1 cellular context compared by ENCODE assay signal in the genomic region with DNA sequence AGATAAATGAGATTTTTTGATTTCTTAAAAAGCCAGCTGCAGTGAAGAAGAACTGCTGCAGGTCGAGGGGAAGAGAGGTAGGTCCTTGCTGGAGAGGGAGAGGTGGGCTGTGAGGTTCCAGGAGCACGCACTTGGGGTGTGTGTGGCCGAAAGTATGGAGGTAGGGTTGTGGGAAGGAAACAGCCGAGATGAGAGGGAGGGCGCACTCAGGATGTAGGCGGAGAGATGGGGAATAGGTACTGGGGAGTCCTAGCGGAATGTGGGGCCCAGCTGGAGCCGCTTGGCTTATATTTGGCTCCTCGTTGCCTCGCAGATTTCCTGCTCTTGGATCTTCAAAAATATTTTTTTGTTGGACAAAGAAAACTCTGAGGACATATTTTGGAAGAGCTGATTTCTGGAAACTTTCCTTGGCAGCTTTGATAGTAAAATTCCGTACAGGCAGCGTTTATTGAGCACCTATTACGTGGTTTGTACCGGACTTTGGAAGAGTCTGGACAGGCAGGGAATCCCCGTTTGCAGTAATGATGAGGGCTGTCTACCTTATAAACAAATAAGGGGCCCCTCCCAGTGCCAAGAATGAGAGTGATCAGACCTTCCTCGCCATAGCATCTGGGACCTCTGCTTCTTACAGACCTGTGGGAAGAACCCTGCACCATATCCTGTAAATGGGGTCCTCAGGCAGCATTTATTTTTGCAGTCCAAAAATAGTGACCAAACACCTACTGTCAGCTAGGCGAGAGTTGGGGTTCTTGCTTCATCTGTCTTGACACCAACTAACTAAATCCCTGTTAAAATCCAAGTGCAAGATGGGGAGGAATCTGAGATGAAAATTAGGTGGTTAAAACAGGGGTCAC.
TF ChIP-seq lines count a peak whose summit lies in the region.

No MANE protein-coding gene starts in this region.

TF ChIP-seq in HCT116, 20 proteins besides CTCF, POLR2A, EP300 and RAD21 (continued from another document):
- TF ChIP-seq, protein P1, sequence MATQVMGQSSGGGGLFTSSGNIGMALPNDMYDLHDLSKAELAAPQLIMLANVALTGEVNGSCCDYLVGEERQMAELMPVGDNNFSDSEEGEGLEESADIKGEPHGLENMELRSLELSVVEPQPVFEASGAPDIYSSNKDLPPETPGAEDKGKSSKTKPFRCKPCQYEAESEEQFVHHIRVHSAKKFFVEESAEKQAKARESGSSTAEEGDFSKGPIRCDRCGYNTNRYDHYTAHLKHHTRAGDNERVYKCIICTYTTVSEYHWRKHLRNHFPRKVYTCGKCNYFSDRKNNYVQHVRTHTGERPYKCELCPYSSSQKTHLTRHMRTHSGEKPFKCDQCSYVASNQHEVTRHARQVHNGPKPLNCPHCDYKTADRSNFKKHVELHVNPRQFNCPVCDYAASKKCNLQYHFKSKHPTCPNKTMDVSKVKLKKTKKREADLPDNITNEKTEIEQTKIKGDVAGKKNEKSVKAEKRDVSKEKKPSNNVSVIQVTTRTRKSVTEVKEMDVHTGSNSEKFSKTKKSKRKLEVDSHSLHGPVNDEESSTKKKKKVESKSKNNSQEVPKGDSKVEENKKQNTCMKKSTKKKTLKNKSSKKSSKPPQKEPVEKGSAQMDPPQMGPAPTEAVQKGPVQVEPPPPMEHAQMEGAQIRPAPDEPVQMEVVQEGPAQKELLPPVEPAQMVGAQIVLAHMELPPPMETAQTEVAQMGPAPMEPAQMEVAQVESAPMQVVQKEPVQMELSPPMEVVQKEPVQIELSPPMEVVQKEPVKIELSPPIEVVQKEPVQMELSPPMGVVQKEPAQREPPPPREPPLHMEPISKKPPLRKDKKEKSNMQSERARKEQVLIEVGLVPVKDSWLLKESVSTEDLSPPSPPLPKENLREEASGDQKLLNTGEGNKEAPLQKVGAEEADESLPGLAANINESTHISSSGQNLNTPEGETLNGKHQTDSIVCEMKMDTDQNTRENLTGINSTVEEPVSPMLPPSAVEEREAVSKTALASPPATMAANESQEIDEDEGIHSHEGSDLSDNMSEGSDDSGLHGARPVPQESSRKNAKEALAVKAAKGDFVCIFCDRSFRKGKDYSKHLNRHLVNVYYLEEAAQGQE (IDR thresholded peaks at IDR 0.05; ENCODE audit: low read depth) = no peak
- TF ChIP-seq EGR1 (IDR thresholded peaks at IDR 0.05; ENCODE audit: low read depth) (no peak), ZFX (IDR thresholded peaks at IDR 0.05) (no peak), CBX3 (IDR thresholded peaks at IDR 0.05; ENCODE audit: low read depth) (no peak), JUND (IDR thresholded peaks at IDR 0.05) (no peak), EZH2 (IDR thresholded peaks at IDR 0.05) (no peak), TCF7L2 (IDR thresholded peaks at IDR 0.05; ENCODE audit: borderline replicate concordance, extremely low read depth, insufficient read depth, insufficient read length) (no peak), ZNF274 (IDR thresholded peaks at IDR 0.05; ENCODE audit: low read depth, low read length) (no peak), SRF (IDR thresholded peaks at IDR 0.05; ENCODE audit: low read depth) (no peak), CEBPB (IDR thresholded peaks at IDR 0.05; ENCODE audit: low read depth) (no peak)
- TF ChIP-seq, protein P2, sequence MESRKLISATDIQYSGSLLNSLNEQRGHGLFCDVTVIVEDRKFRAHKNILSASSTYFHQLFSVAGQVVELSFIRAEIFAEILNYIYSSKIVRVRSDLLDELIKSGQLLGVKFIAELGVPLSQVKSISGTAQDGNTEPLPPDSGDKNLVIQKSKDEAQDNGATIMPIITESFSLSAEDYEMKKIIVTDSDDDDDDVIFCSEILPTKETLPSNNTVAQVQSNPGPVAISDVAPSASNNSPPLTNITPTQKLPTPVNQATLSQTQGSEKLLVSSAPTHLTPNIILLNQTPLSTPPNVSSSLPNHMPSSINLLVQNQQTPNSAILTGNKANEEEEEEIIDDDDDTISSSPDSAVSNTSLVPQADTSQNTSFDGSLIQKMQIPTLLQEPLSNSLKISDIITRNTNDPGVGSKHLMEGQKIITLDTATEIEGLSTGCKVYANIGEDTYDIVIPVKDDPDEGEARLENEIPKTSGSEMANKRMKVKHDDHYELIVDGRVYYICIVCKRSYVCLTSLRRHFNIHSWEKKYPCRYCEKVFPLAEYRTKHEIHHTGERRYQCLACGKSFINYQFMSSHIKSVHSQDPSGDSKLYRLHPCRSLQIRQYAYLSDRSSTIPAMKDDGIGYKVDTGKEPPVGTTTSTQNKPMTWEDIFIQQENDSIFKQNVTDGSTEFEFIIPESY (IDR thresholded peaks at IDR 0.05; ENCODE audit: extremely low read depth, insufficient replicate concordance, low read length) = no peak
- TF ChIP-seq, protein P3, sequence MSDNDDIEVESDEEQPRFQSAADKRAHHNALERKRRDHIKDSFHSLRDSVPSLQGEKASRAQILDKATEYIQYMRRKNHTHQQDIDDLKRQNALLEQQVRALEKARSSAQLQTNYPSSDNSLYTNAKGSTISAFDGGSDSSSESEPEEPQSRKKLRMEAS (IDR thresholded peaks at IDR 0.05) = no peak
- TF ChIP-seq, protein P4, sequence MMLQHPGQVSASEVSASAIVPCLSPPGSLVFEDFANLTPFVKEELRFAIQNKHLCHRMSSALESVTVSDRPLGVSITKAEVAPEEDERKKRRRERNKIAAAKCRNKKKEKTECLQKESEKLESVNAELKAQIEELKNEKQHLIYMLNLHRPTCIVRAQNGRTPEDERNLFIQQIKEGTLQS (IDR thresholded peaks at IDR 0.05) = no peak
